22 cellular contexts compared by ENCODE assay signal in genomic region chr16:86270696-86271095, GRCh38.
DNase-seq lines count a peak whose midpoint lies in the region; ATAC-seq lines count a peak whose summit lies in the region.
"Had no signal": no experiment of that assay in that cellular context is flagged by ENCODE, and none has a peak within 500 bp of the region (broad histone marks: within the 10 kb centered on the region; RNA-seq: fewer than 3 reads in every experiment).

No MANE protein-coding gene starts in this region.

- peaks cover 0 to 15% (median 12%) of the 10 kb centered on the region in 10 experiments; a peak in 12 of 20 replicates for H3K4me1 ChIP-seq in BLaER1 treated with 17β-estradiol and CSF1 and Interleukin-3, amounts not matched to agents 10 nM and 100 nM
- H3K4me1 ChIP-seq in muscle layer of colon (ENCODE audit: insufficient read depth, low read length) = peaks cover 22% of the 10 kb centered on the region
- H3K4me1 ChIP-seq: Caco-2 had no signal

- H3K4me2 ChIP-seq in BLaER1 treated with 17β-estradiol and CSF1 and Interleukin-3, amounts not matched to agents 10 nM and 100 nM = peak overlapping the region in 6 of 11 experiments; percentile 7 to 48 (median 36); a peak in 11 of 22 replicates
- H3K4me2 ChIP-seq: PC-9 had no signal

- H3K36me3 ChIP-seq in BLaER1 treated with 17β-estradiol and CSF1 and Interleukin-3, amounts not matched to agents 10 nM and 100 nM = no peaks in the 10 kb centered on the region
- H3K36me3 ChIP-seq in muscle layer of colon (ENCODE audit: insufficient read depth, low read length) = no peaks in the 10 kb centered on the region
- H3K36me3 ChIP-seq: SJSA1 had no signal

- H3K9me3 Mint-ChIP-seq in stimulated activated naive B cell treated with anti-CD40 and anti-IgM and Interleukin-4, amounts not matched to agents 10 μg/mL and 1 μg/mL and 100 μg/mL, for 72 hours = peaks cover 3% of the 10 kb centered on the region in 2 donors

- H3K9ac ChIP-seq in BLaER1 treated with 17β-estradiol and CSF1 and Interleukin-3, amounts not matched to agents 10 nM and 100 nM = no peak overlapping the region
- H3K9ac ChIP-seq in muscle layer of colon (ENCODE audit: low read length) = no peak overlapping the region

- H3K36me3 Mint-ChIP-seq in stimulated activated naive B cell treated with anti-CD40 and anti-IgM and Interleukin-4, amounts not matched to agents 10 μg/mL and 1 μg/mL and 100 μg/mL, for 72 hours = no peaks in the 10 kb centered on the region
- H3K36me3 Mint-ChIP-seq: CD8-positive, alpha-beta T cell had no signal

- no peaks in the 10 kb centered on the region for H3K4me1 Mint-ChIP-seq in stimulated activated naive B cell treated with anti-CD40 and anti-IgM and Interleukin-4, amounts not matched to agents 10 μg/mL and 1 μg/mL and 100 μg/mL, for 72 hours

- H4K20me1 ChIP-seq in BLaER1 treated with 17β-estradiol and CSF1 and Interleukin-3, amounts not matched to agents 10 nM and 100 nM = no peaks in the 10 kb centered on the region

- no peak for ATAC-seq in stimulated activated naive B cell treated with anti-CD40 and anti-IgM and Interleukin-4, amounts not matched to agents 10 μg/mL and 1 μg/mL and 100 μg/mL, for 72 hours (replicated peaks)
- ATAC-seq: CD8-positive, alpha-beta T cell had no signal

- H3K4me3 ChIP-seq in BLaER1 treated with 17β-estradiol and CSF1 and Interleukin-3, amounts not matched to agents 10 nM and 100 nM = no peak overlapping the region
- no peak overlapping the region for H3K4me3 ChIP-seq in muscle layer of colon (ENCODE audit: low read depth in 1 of 2, low read length in 2 of 2)
- H3K4me3 ChIP-seq: PC-9, SJSA1 had no signal

- DNase-seq in dermis blood vessel endothelial cell = peak; percentile 4
- no peak for DNase-seq in stimulated activated naive B cell treated with anti-CD40 and anti-IgM and Interleukin-4, amounts not matched to agents 10 μg/mL and 1 μg/mL and 100 μg/mL, for 72 hours
- DNase-seq in activated CD4-positive, CD25-positive, alpha-beta regulatory T cell treated with anti-CD3 and anti-CD28 coated beads, Interleukin-2, amount 50 U/mL, for 72 hours = no peak
- no peak for DNase-seq in DMS153 treated with DMSO at 0.1 percent for 48 hours (lab: John Stamatoyannopoulos, UW; ENCODE audit: unreplicated experiment)
- DNase-seq in stimulated activated CD4-positive, alpha-beta T cell treated with anti-CD3 and anti-CD28 coated beads, Interleukin-1b, Interleukin-23, amount 100 ng/mL, for 48 hours = no peak
- DNase-seq: AML-193; Caco-2; CD8-positive, alpha-beta T cell; DMS79; Kasumi-1; NCI-H1105 treated with DMSO at 0.1 percent for 48 hours; NCI-H146; NCI-H2029; NCI-H446; NCI-H526; PC-9; Right ventricle myocardium superior; RPMI8226 had no signal

- peaks cover 13 to 14% of the 10 kb centered on the region in 2 donors for H3K27me3 Mint-ChIP-seq in stimulated activated naive B cell treated with anti-CD40 and anti-IgM and Interleukin-4, amounts not matched to agents 10 μg/mL and 1 μg/mL and 100 μg/mL, for 72 hours

- H3K9me3 ChIP-seq in BLaER1 treated with 17β-estradiol and CSF1 and Interleukin-3, amounts not matched to agents 10 nM and 100 nM (replicated peaks in 1 of 11) = peaks cover 0 to 10% (median 0%) of the 10 kb centered on the region in 11 experiments; a peak in 2 of 22 replicates
- H3K9me3 ChIP-seq in muscle layer of colon (ENCODE audit: low read length) = no peaks in the 10 kb centered on the region
- H3K9me3 ChIP-seq: Caco-2, SJSA1 had no signal

- H3K4me3 Mint-ChIP-seq in stimulated activated naive B cell treated with anti-CD40 and anti-IgM and Interleukin-4, amounts not matched to agents 10 μg/mL and 1 μg/mL and 100 μg/mL, for 72 hours = no peak overlapping the region
- H3K4me3 Mint-ChIP-seq: CD8-positive, alpha-beta T cell had no signal

- H3K27ac ChIP-seq in BLaER1 treated with 17β-estradiol and CSF1 and Interleukin-3, amounts not matched to agents 10 nM and 100 nM = no peak overlapping the region
- H3K27ac ChIP-seq in muscle layer of colon (ENCODE audit: low read depth, low read length) = peak overlapping the region; percentile 72
- H3K27ac ChIP-seq: C4-2B, PC-9, SJSA1 had no signal

- H3K27me3 ChIP-seq in BLaER1 treated with 17β-estradiol and CSF1 and Interleukin-3, amounts not matched to agents 10 nM and 100 nM = no peaks in the 10 kb centered on the region; a peak in 1 of 22 replicates
- no peaks in the 10 kb centered on the region for H3K27me3 ChIP-seq in muscle layer of colon (ENCODE audit: control insufficient read depth in 1 of 2, insufficient read depth in 2 of 2, low read length in 2 of 2)
- H3K27me3 ChIP-seq: SJSA1 had no signal

- H3K27ac Mint-ChIP-seq in stimulated activated naive B cell treated with anti-CD40 and anti-IgM and Interleukin-4, amounts not matched to agents 10 μg/mL and 1 μg/mL and 100 μg/mL, for 72 hours = peak overlapping the region; percentile 44
- H3K27ac Mint-ChIP-seq: CD8-positive, alpha-beta T cell had no signal
